ENCODE assay signal across 20 cellular contexts in genomic region chr16:57761301-57761700, GRCh38. TPM values are rescaled to one million over a fixed set of nuclear protein-coding genes. Genes with fewer than 3 reads are reported as not detected.
"Had no signal": no experiment of that assay in that cellular context is flagged by ENCODE, and none has a peak within 500 bp of the region (broad histone marks: within the 10 kb centered on the region; RNA-seq: fewer than 3 reads in every experiment).

No MANE protein-coding gene starts in this region.

- ATAC-seq: activated CD8-positive, alpha-beta memory T cell treated with anti-CD3 and anti-CD28 coated beads, Interleukin-2, amount 10 ng/mL, durations not matched to agents 7 days and 5 days; gastrocnemius medialis; left lobe of liver; sciatic nerve; T-cell had no signal

- H3K36me3 ChIP-seq: cardiac muscle cell had no signal

- H3K4me1 Mint-ChIP-seq: activated B cell treated with CpG ODN at 0.5 μM for 24 hours; activated CD4-positive, alpha-beta memory T cell treated with anti-CD3 and anti-CD28 coated beads, Interleukin-2, amount 10 ng/mL, durations not matched to agents 7 days and 5 days had no signal

- H3K36me3 Mint-ChIP-seq: activated CD8-positive, alpha-beta memory T cell treated with anti-CD3 and anti-CD28 coated beads, Interleukin-2, amount 10 ng/mL, durations not matched to agents 7 days and 5 days; activated naive CD8-positive, alpha-beta T cell had no signal

- H3K9me3 ChIP-seq: gastrocnemius medialis, neutrophil, thyroid gland had no signal

- H3K27me3 Mint-ChIP-seq: activated B cell treated with CpG ODN at 0.5 μM for 24 hours; activated CD4-positive, alpha-beta memory T cell treated with anti-CD3 and anti-CD28 coated beads, Interleukin-2, amount 10 ng/mL, durations not matched to agents 7 days and 5 days; activated CD8-positive, alpha-beta memory T cell treated with anti-CD3 and anti-CD28 coated beads, Interleukin-2, amount 10 ng/mL, durations not matched to agents 7 days and 5 days; activated naive CD8-positive, alpha-beta T cell; T-cell had no signal

- H3K9me3 Mint-ChIP-seq: activated B cell treated with CpG ODN at 0.5 μM for 24 hours; activated CD4-positive, alpha-beta memory T cell treated with anti-CD3 and anti-CD28 coated beads, Interleukin-2, amount 10 ng/mL, durations not matched to agents 7 days and 5 days; T-cell had no signal

- DNase-seq: activated B cell treated with CpG ODN at 0.5 μM for 24 hours; activated CD4-positive, alpha-beta memory T cell treated with anti-CD3 and anti-CD28 coated beads, Interleukin-2, amount 10 ng/mL, durations not matched to agents 7 days and 5 days; activated CD4-positive, alpha-beta T cell treated with anti-CD3 and anti-CD28 coated beads for 4 hours; activated CD8-positive, alpha-beta memory T cell treated with anti-CD3 and anti-CD28 coated beads, Interleukin-2, amount 10 ng/mL, durations not matched to agents 7 days and 5 days; amniotic stem cell; erythroblast; gastrocnemius medialis; head of caudate nucleus; mammary epithelial cell; midbrain; stimulated activated CD4-positive, alpha-beta T cell treated with anti-CD3 and anti-CD28 coated beads, Interleukin-4, amount 100 ng/mL, for 1 hour; T-cell; thyroid gland had no signal

- H3K27ac Mint-ChIP-seq: activated B cell treated with CpG ODN at 0.5 μM for 24 hours; activated CD4-positive, alpha-beta memory T cell treated with anti-CD3 and anti-CD28 coated beads, Interleukin-2, amount 10 ng/mL, durations not matched to agents 7 days and 5 days; activated CD8-positive, alpha-beta memory T cell treated with anti-CD3 and anti-CD28 coated beads, Interleukin-2, amount 10 ng/mL, durations not matched to agents 7 days and 5 days; activated naive CD8-positive, alpha-beta T cell; T-cell had no signal

- H3K4me3 ChIP-seq: cardiac muscle cell, gastrocnemius medialis, smooth muscle cell, thyroid gland had no signal

- H3K4me3 Mint-ChIP-seq: activated B cell treated with CpG ODN at 0.5 μM for 24 hours; activated CD4-positive, alpha-beta memory T cell treated with anti-CD3 and anti-CD28 coated beads, Interleukin-2, amount 10 ng/mL, durations not matched to agents 7 days and 5 days; activated CD8-positive, alpha-beta memory T cell treated with anti-CD3 and anti-CD28 coated beads, Interleukin-2, amount 10 ng/mL, durations not matched to agents 7 days and 5 days; activated naive CD8-positive, alpha-beta T cell; T-cell had no signal

- H3K27ac ChIP-seq: cardiac muscle cell, gastrocnemius medialis, neutrophil, parathyroid adenoma, thyroid gland had no signal

- H3K27me3 ChIP-seq: cardiac muscle cell, gastrocnemius medialis, neutrophil, thyroid gland had no signal

- H3K4me1 ChIP-seq: gastrocnemius medialis, parathyroid adenoma had no signal

RNA-seq across cellular contexts. Expression of gene KIFC3, which starts 41.0 kb away (rescaled TPM):
- total RNA-seq: activated CD4-positive, alpha-beta memory T cell treated with anti-CD3 and anti-CD28 coated beads, Interleukin-2, amount 10 ng/mL, durations not matched to agents 7 days and 5 days had no signal
